1 cellular context compared by ENCODE assay signal in the genomic region with DNA sequence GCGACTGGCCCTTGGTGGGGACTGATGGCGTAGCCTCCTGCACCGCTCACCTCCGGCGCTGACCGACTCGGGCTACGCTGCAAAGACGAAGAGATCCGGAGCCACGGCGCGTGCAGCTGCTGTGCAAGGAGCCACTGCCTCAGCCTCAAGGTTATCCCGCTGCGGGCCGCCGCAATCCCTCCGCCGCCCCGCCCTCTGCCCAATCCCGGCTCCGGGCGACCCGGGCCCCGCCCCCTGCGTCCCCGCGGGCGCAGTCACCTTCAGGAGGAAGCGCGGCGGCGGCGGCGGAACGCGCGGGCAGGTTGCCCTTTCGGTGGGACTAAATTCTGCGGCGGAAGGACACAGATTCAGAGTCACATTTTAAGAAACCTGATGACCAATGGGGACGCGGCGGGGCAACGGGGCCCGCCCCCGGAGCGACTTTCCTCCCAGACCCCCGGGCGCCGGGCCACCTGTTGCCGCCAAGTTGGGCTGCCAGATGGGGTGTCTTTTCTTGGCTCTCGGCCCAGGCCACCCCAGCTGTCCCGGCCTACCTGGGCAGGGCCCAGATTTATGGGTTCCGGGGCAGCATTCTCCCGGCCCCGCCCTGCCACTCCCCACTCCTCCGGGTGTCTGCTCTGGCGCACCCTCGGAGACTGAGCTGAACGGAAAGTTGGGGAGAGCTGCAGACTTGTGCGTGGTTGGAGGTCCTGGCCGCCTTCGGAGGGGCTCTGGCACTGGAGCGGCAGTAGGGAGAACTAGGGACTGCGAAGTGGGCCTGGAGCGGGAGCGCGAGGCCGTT.
A peak's percentile ranks its signal among the peaks of the same experiment; 100 is the strongest.
TF ChIP-seq lines count a peak whose summit lies in the region.

Gene PKM, minus strand, starts transcription at position 125 of the 781 bp plus-strand sequence. CDS start 12,093 bp downstream, outside the sequence.

TF ChIP-seq in HEK293, 187 proteins besides CTCF, POLR2A, EP300 and RAD21 (continued from another document and continues in another):
- TF ChIP-seq, protein P1, sequence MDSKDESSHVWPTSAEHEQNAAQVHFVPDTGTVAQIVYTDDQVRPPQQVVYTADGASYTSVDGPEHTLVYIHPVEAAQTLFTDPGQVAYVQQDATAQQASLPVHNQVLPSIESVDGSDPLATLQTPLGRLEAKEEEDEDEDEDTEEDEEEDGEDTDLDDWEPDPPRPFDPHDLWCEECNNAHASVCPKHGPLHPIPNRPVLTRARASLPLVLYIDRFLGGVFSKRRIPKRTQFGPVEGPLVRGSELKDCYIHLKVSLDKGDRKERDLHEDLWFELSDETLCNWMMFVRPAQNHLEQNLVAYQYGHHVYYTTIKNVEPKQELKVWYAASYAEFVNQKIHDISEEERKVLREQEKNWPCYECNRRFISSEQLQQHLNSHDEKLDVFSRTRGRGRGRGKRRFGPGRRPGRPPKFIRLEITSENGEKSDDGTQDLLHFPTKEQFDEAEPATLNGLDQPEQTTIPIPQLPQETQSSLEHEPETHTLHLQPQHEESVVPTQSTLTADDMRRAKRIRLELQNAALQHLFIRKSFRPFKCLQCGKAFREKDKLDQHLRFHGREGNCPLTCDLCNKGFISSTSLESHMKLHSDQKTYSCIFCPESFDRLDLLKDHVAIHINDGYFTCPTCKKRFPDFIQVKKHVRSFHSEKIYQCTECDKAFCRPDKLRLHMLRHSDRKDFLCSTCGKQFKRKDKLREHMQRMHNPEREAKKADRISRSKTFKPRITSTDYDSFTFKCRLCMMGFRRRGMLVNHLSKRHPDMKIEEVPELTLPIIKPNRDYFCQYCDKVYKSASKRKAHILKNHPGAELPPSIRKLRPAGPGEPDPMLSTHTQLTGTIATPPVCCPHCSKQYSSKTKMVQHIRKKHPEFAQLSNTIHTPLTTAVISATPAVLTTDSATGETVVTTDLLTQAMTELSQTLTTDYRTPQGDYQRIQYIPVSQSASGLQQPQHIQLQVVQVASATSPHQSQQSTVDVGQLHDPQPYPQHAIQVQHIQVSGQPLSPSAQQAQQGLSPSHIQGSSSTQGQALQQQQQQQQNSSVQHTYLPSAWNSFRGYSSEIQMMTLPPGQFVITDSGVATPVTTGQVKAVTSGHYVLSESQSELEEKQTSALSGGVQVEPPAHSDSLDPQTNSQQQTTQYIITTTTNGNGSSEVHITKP (tag by site-specific recombination; IDR thresholded peaks at IDR 0.05) = peak; percentile 76
- TF ChIP-seq ZNF23 (tag by site-specific recombination; IDR thresholded peaks at IDR 0.05; ENCODE audit: borderline replicate concordance) (no peak), SETDB1 (IDR thresholded peaks at IDR 0.05; ENCODE audit: insufficient read length, low read length) (no peak), ZNF621 (tag by site-specific recombination; IDR thresholded peaks at IDR 0.05) (no peak), ZNF707 (tag by site-specific recombination; IDR thresholded peaks at IDR 0.05) (no peak), YY1 (tag by site-specific recombination; IDR thresholded peaks at IDR 0.05) (peak; percentile 72; the same call in 1 of the 2 replicates), ZSCAN18 (tag by site-specific recombination; IDR thresholded peaks at IDR 0.05) (peak; percentile 89; the same call in 1 of the 2 replicates), ZNF785 (tag by site-specific recombination; IDR thresholded peaks at IDR 0.05) (peak; percentile 84; the same call in 1 of the 2 replicates), ZNF433 (tag by site-specific recombination; IDR thresholded peaks at IDR 0.05; ENCODE audit: low read depth) (no peak), ZSCAN4 (tag by site-specific recombination; IDR thresholded peaks at IDR 0.05) (no peak), ZNF121 (tag by site-specific recombination; IDR thresholded peaks at IDR 0.05) (no peak; the same call in 1 of the 2 replicates), ZNF600 (tag by site-specific recombination; IDR thresholded peaks at IDR 0.05) (peak; percentile 98), ZNF211 (tag by site-specific recombination; IDR thresholded peaks at IDR 0.05; ENCODE audit: low read depth) (no peak), ZNF37A (tag by site-specific recombination; IDR thresholded peaks at IDR 0.05) (no peak), ZBTB48 (tag by site-specific recombination; IDR thresholded peaks at IDR 0.05) (peak; percentile 66; the same call in 1 of the 2 replicates), ZNF791 (tag by site-specific recombination; IDR thresholded peaks at IDR 0.05) (no peak), ZSCAN5A (tag by site-specific recombination; IDR thresholded peaks at IDR 0.05) (peak; percentile 97), ZBTB1 (tag by site-specific recombination; IDR thresholded peaks at IDR 0.05) (peak; percentile 55; the same call in 1 of the 2 replicates), SCRT2 (tag by site-specific recombination; IDR thresholded peaks at IDR 0.05) (peak; percentile 100), ZFP3 (tag by site-specific recombination; IDR thresholded peaks at IDR 0.05; ENCODE audit: low read depth) (no peak), KLF17 (tag by site-specific recombination; IDR thresholded peaks at IDR 0.05) (peak; percentile 97), ZNF518A (tag by site-specific recombination; conservative IDR thresholded peaks at IDR 0.05; ENCODE audit: low read depth) (peak; percentile 56), ZBTB17 (tag by site-specific recombination; IDR thresholded peaks at IDR 0.05) (peak; percentile 7; the same call in 1 of the 2 replicates), WT1 (tag by site-specific recombination; IDR thresholded peaks at IDR 0.05) (peak; percentile 90), ZNF701 (tag by site-specific recombination; IDR thresholded peaks at IDR 0.05) (no peak), ZNF488 (tag by site-specific recombination; IDR thresholded peaks at IDR 0.05) (no peak), ZNF585B (tag by site-specific recombination; IDR thresholded peaks at IDR 0.05) (peak; percentile 4; the same call in 1 of the 2 replicates), ZNF664 (tag by site-specific recombination; IDR thresholded peaks at IDR 0.05) (no peak), ZNF302 (tag by site-specific recombination; IDR thresholded peaks at IDR 0.05; ENCODE audit: low read depth) (no peak), ATF2 (tag by site-specific recombination; IDR thresholded peaks at IDR 0.05; ENCODE audit: low read depth) (no peak; the same call in none of the 2 replicates), ZFHX2 (tag by site-specific recombination; conservative IDR thresholded peaks at IDR 0.05) (peak; percentile 87), ZSCAN16 (tag by site-specific recombination; IDR thresholded peaks at IDR 0.05) (0 out of 2 replicates have a peak, but pooled peaks have one; percentile 11), ZNF670 (tag by site-specific recombination; IDR thresholded peaks at IDR 0.05; ENCODE audit: low read depth) (no peak), ZNF18 (tag by site-specific recombination; IDR thresholded peaks at IDR 0.05) (no peak; the same call in 1 of the 2 replicates)
- TF ChIP-seq, protein P2, sequence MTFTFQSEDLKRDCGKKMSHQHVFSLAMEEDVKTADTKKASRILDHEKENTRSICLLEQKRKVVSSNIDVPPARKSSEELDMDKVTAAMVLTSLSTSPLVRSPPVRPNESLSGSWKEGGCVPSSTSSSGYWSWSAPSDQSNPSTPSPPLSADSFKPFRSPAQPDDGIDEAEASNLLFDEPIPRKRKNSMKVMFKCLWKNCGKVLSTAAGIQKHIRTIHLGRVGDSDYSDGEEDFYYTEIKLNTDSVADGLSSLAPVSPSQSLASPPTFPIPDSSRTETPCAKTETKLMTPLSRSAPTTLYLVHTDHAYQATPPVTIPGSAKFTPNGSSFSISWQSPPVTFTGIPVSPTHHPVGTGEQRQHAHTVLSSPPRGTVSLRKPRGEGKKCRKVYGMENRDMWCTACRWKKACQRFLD (tag by site-specific recombination; IDR thresholded peaks at IDR 0.05) = no peak; the same call in 1 of the 2 replicates
